ENCODE assay signal across 8 cellular contexts in genomic region chr13:28059214-28059613, GRCh38. TPM values are rescaled to one million over a fixed set of nuclear protein-coding genes. Genes with fewer than 3 reads are reported as not detected.
A peak's percentile ranks its signal among the peaks of the same experiment; 100 is the strongest.
DNase-seq lines count a peak whose midpoint lies in the region; ATAC-seq and TF ChIP-seq lines count a peak whose summit lies in the region.

No MANE protein-coding gene starts in this region.

- no peak overlapping the region for H3K4ac ChIP-seq in neuronal stem cell (ENCODE audit: low read length)

- no peaks in the 10 kb centered on the region for H3K4me1 ChIP-seq in HCT116 (ENCODE audit: control insufficient read depth in 1 of 2, insufficient read depth in 2 of 2, low read length in 2 of 2)
- no peaks in the 10 kb centered on the region for H3K4me1 ChIP-seq in neuronal stem cell (ENCODE audit: control insufficient read depth in 2 of 2, insufficient read depth in 1 of 2, low read depth in 1 of 2, low read length in 2 of 2)

- H4K91ac ChIP-seq in neuronal stem cell (ENCODE audit: low read depth, low read length, poor library complexity) = no peak overlapping the region

- no peaks in the 10 kb centered on the region for H3K36me3 ChIP-seq in HCT116 (ENCODE audit: control insufficient read depth in 1 of 2, insufficient read depth in 2 of 2, low read length in 2 of 2)
- H3K36me3 ChIP-seq in neuronal stem cell (replicated peaks in 1 of 2; ENCODE audit: control insufficient read depth in 2 of 2, insufficient read depth in 2 of 2, low read length in 2 of 2) = no peaks in the 10 kb centered on the region

- POLR2A ChIA-PET in CD4-positive, alpha-beta T cell (lab: Charles Lee) = no interaction called here
- POLR2A ChIA-PET in HCT116 (lab: Charles Lee) = no interaction called here

- H2BK12ac ChIP-seq in neuronal stem cell (ENCODE audit: low read length) = no peak overlapping the region

- no peaks in the 10 kb centered on the region for H3K79me2 ChIP-seq in HCT116 (ENCODE audit: insufficient read depth, low read length)

- H3K9ac ChIP-seq in HCT116 (ENCODE audit: low read length) (no peak overlapping the region), neuronal stem cell (ENCODE audit: low read depth, low read length, poor library complexity) (no peak overlapping the region)

- intact Hi-C loops in CD4-positive, alpha-beta T cell (cut with DNase I, micrococcal nuclease) = no loop called here
- intact Hi-C loops in HCT116 (cut with micrococcal nuclease) = loop anchor here (1.0 to 2.0 kb wide), 2 partner anchors 578 to 737 kb away; no protein-coding TSS in a partner anchor

- H2BK120ac ChIP-seq in neuronal stem cell (ENCODE audit: low read depth, low read length) = no peak overlapping the region

- no peaks in the 10 kb centered on the region for H3K9me3 ChIP-seq in CD4-positive, alpha-beta T cell (ENCODE audit: control insufficient read depth, low read length)
- H3K9me3 ChIP-seq in HCT116 (ENCODE audit: control insufficient read depth in 1 of 2, insufficient read depth in 1 of 2, low read depth in 1 of 2, low read length in 2 of 2) (no peaks in the 10 kb centered on the region), neuronal stem cell (replicated peaks in 1 of 2; ENCODE audit: control insufficient read depth in 2 of 2, insufficient read depth in 1 of 2, low read depth in 1 of 2, low read length in 2 of 2) (no peaks in the 10 kb centered on the region)

- no peak overlapping the region for H3K4me3 Mint-ChIP-seq in CD4-positive, alpha-beta T cell
- no peak overlapping the region for H3K4me3 Mint-ChIP-seq in activated T-helper 17 cell treated with anti-CD3 and anti-CD28 coated beads, Interleukin-2, amount 50 U/mL, for 72 hours

- RAD21 ChIA-PET in HCT116 (lab: Charles Lee; ENCODE audit: low non-redundant PET in 1 of 2, low total read pairs in 2 of 2, uncharacterized antibody in 2 of 2, unreplicated experiment in 2 of 2) = interaction anchor here (1.0 to 1.2 kb wide), 2 partner anchors 253 to 737 kb away, joined by 3 read pairs; no protein-coding TSS in a partner anchor

- H3K36me3 Mint-ChIP-seq in CD4-positive, alpha-beta T cell (ENCODE audit: low read depth) = no peaks in the 10 kb centered on the region
- no peaks in the 10 kb centered on the region for H3K36me3 Mint-ChIP-seq in activated T-helper 17 cell treated with anti-CD3 and anti-CD28 coated beads, Interleukin-2, amount 50 U/mL, for 72 hours (ENCODE audit: low read depth)

- peak; percentile 34 for TF ChIP-seq CTCF in CD4-positive, alpha-beta T cell (IDR thresholded peaks at IDR 0.05)
- peak; percentile 46 to 82 (median 74); a peak in 5 of 6 replicates for TF ChIP-seq CTCF in HCT116 (IDR thresholded peaks at IDR 0.05 in 2 of 3, conservative IDR thresholded peaks at IDR 0.05 in 1 of 3; ENCODE audit: borderline replicate concordance in 1 of 3, insufficient read depth in 1 of 3, low read depth in 2 of 3, low read length in 2 of 3)
- TF ChIP-seq CTCF in cardiac fibroblast (IDR thresholded peaks at IDR 0.05; ENCODE audit: low read depth, low read length) = peak; percentile 47

- DNase-seq in CD4-positive, alpha-beta T cell = peak; percentile 9 to 39 (median 17)
- DNase-seq in HCT116 (ENCODE audit: low read depth, low spot score) (peak; percentile 43), SW480 (ENCODE audit: low spot score) (peak; percentile 56), cardiac fibroblast (ENCODE audit: low read depth in 2 of 2) (peak; percentile 26 to 48), neuronal stem cell (ENCODE audit: low spot score) (peak; percentile 9), NCI-H2107 treated with DMSO at 0.1 percent for 48 hours (lab: John Stamatoyannopoulos, UW; ENCODE audit: unreplicated experiment) (no peak)

- no peak overlapping the region for H3K23ac ChIP-seq in neuronal stem cell (ENCODE audit: low read depth, low read length, poor library complexity)

- H3K27ac Mint-ChIP-seq in CD4-positive, alpha-beta T cell = no peak overlapping the region
- no peak overlapping the region for H3K27ac Mint-ChIP-seq in activated T-helper 17 cell treated with anti-CD3 and anti-CD28 coated beads, Interleukin-2, amount 50 U/mL, for 72 hours

- TF ChIP-seq RAD21 in HCT116 (IDR thresholded peaks at IDR 0.05; ENCODE audit: low read depth) = peak; percentile 65

- no peak for TF ChIP-seq POLR2A in HCT116 (IDR thresholded peaks at IDR 0.05; ENCODE audit: borderline replicate concordance, extremely low read depth, insufficient read depth, insufficient read length)

- H3K79me1 ChIP-seq in neuronal stem cell (ENCODE audit: low read depth, low read length) = no peaks in the 10 kb centered on the region

- H4K20me1 ChIP-seq in HCT116 (ENCODE audit: insufficient read depth) = no peaks in the 10 kb centered on the region

- no peak overlapping the region for H2BK15ac ChIP-seq in neuronal stem cell (ENCODE audit: low read length)

- WGBS in neuronal stem cell (ENCODE audit: extremely low coverage in 2 of 2, insufficient read length in 2 of 2, insufficient replicate concordance in 1 of 2), 2 donors = no CpG with 5 or more reads among the region's 6 CpGs

- H3K27me3 Mint-ChIP-seq in CD4-positive, alpha-beta T cell = peaks cover 22% of the 10 kb centered on the region
- peaks cover 18% of the 10 kb centered on the region for H3K27me3 Mint-ChIP-seq in activated T-helper 17 cell treated with anti-CD3 and anti-CD28 coated beads, Interleukin-2, amount 50 U/mL, for 72 hours

- H3K4me3 ChIP-seq in HCT116 (replicated peaks in 1 of 2; ENCODE audit: low read depth in 1 of 2, low read length in 2 of 2) (no peak overlapping the region), cardiac fibroblast (replicated peaks in 1 of 2; ENCODE audit: low read depth in 2 of 2, low read length in 2 of 2) (no peak overlapping the region), neuronal stem cell (ENCODE audit: low read length in 2 of 2) (no peak overlapping the region)

- H3K27me3 ChIP-seq in CD4-positive, alpha-beta T cell (ENCODE audit: control insufficient read depth, insufficient read depth, low read length) = peaks cover 13% of the 10 kb centered on the region
- no peaks in the 10 kb centered on the region for H3K27me3 ChIP-seq in HCT116 (ENCODE audit: insufficient read depth, low read length)
- H3K27me3 ChIP-seq in neuronal stem cell (ENCODE audit: control insufficient read depth in 3 of 3, insufficient read depth in 3 of 3, low read depth in 1 of 3, low read length in 3 of 3) = peaks cover 0 to 17% (median 0%) of the 10 kb centered on the region in 3 experiments

- H2AFZ ChIP-seq in HCT116 (ENCODE audit: low read depth, low read length, poor library complexity, severe bottlenecking) = no peak overlapping the region
- H2AFZ ChIP-seq in neuronal stem cell (ENCODE audit: low read length) = no peak overlapping the region

- no TSS peak for BruUV-seq in HCT116 (replicated peaks; lab: Mats Ljungman, UMichigan)

- no peak overlapping the region for H3K4me2 ChIP-seq in HCT116 (ENCODE audit: low read length)
- H3K4me2 ChIP-seq in neuronal stem cell (ENCODE audit: insufficient read depth, low read length, poor library complexity, severe bottlenecking) = no peak overlapping the region

- H3K9me2 ChIP-seq in HCT116 (ENCODE audit: insufficient read depth) = no peaks in the 10 kb centered on the region

- H3K4me1 Mint-ChIP-seq in CD4-positive, alpha-beta T cell (ENCODE audit: low read depth) = no peaks in the 10 kb centered on the region
- no peaks in the 10 kb centered on the region for H3K4me1 Mint-ChIP-seq in activated T-helper 17 cell treated with anti-CD3 and anti-CD28 coated beads, Interleukin-2, amount 50 U/mL, for 72 hours

- no peak overlapping the region for H2AK5ac ChIP-seq in neuronal stem cell (ENCODE audit: low read depth, low read length)

- no peak overlapping the region for H3K18ac ChIP-seq in neuronal stem cell (ENCODE audit: low read length)

- H2BK5ac ChIP-seq in neuronal stem cell (ENCODE audit: low read length) = no peak overlapping the region

- no peak overlapping the region for H3K27ac ChIP-seq in CD4-positive, alpha-beta T cell (ENCODE audit: low read depth, low read length)
- no peak overlapping the region for H3K27ac ChIP-seq in HCT116 (ENCODE audit: low read depth, low read length)
- no peak overlapping the region for H3K27ac ChIP-seq in neuronal stem cell (replicated peaks; ENCODE audit: low read length)

- no peak for ATAC-seq in CD4-positive, alpha-beta T cell (ENCODE audit: poor library complexity)
- peak; percentile 88 for ATAC-seq in HCT116
- no peak for ATAC-seq in activated T-helper 17 cell treated with anti-CD3 and anti-CD28 coated beads, Interleukin-2, amount 50 U/mL, for 72 hours (replicated peaks)
- ATAC-seq in GM19397 (IDR thresholded peaks at IDR 0.05; ENCODE audit: unreplicated experiment) = no peak

- no peaks in the 10 kb centered on the region for H3K9me3 Mint-ChIP-seq in CD4-positive, alpha-beta T cell
- H3K9me3 Mint-ChIP-seq in activated T-helper 17 cell treated with anti-CD3 and anti-CD28 coated beads, Interleukin-2, amount 50 U/mL, for 72 hours = no peaks in the 10 kb centered on the region

- CTCF ChIA-PET in CD4-positive, alpha-beta T cell (lab: Charles Lee) = no interaction called here
- CTCF ChIA-PET in HCT116 (lab: Charles Lee) = interaction anchor here (0.6 to 1.5 kb wide), 9 partner anchors 9 to 758 kb away, joined by 3 to 10 read pairs (median 3); no protein-coding TSS in a partner anchor

- H4K8ac ChIP-seq in neuronal stem cell (ENCODE audit: low read depth, low read length) = no peak overlapping the region

- no peak overlapping the region for H3K14ac ChIP-seq in neuronal stem cell (ENCODE audit: low read length)

TF ChIP-seq in HCT116, 20 proteins besides CTCF, POLR2A, EP300 and RAD21 (continues in another document):
- TF ChIP-seq, protein P1, sequence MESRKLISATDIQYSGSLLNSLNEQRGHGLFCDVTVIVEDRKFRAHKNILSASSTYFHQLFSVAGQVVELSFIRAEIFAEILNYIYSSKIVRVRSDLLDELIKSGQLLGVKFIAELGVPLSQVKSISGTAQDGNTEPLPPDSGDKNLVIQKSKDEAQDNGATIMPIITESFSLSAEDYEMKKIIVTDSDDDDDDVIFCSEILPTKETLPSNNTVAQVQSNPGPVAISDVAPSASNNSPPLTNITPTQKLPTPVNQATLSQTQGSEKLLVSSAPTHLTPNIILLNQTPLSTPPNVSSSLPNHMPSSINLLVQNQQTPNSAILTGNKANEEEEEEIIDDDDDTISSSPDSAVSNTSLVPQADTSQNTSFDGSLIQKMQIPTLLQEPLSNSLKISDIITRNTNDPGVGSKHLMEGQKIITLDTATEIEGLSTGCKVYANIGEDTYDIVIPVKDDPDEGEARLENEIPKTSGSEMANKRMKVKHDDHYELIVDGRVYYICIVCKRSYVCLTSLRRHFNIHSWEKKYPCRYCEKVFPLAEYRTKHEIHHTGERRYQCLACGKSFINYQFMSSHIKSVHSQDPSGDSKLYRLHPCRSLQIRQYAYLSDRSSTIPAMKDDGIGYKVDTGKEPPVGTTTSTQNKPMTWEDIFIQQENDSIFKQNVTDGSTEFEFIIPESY (IDR thresholded peaks at IDR 0.05; ENCODE audit: extremely low read depth, insufficient replicate concordance, low read length) = no peak
- no peak for TF ChIP-seq POLR2AphosphoS5 (IDR thresholded peaks at IDR 0.05; ENCODE audit: low read depth, low read length)

RNA-seq across cellular contexts. Expression of gene FLT3, which starts 41.2 kb away (rescaled TPM):
- total RNA-seq in CD4-positive, alpha-beta T cell = under 1 TPM; 0.39 to 0.55 TPM
- total RNA-seq in HCT116 (2021; ENCODE audit: unreplicated experiment) = 0.17 TPM
- 0.09 and 0.11 TPM in 2 replicates for polyA plus RNA-seq in HCT116 (2012)
- 0.22 TPM for polyA plus RNA-seq in neuronal stem cell (2013, experiment 1 of 2)
- polyA plus RNA-seq in neuronal stem cell (2013, experiment 2 of 2) = 0.19 TPM
- not detected for total RNA-seq in activated T-helper 17 cell treated with anti-CD3 and anti-CD28 coated beads, Interleukin-2, amount 50 U/mL, for 72 hours
